In the genomic region with DNA sequence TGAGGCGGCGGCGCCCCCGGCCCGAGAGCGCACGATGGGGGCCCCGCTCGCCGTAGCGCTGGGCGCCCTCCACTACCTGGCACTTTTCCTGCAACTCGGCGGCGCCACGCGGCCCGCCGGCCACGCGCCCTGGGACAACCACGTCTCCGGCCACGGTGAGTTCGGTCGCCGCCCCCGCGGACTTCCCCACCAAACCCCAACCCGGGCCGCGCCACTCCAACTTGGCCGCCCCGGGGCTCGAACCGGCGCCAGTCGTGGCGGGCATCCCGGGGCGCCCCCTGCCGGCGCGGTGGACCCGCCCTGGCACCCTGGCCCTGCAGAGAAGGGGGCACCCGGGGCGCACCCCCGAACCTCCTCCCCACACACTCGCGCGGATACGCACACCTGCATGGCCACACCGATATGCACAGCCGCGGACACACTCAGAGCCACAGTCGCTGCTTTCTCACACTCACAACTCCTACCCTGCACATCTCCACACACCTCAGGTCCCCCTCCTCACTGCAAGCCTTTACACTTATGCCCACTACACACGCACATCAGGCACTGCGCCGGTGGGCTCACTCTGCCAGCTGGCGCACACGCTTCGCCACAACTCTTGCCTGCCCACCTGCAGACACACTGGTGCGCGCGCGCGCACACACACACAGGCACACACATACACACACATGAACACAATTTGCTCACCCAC, we compare ENCODE assay signal across 8 cellular contexts. TPM values are rescaled to one million over a fixed set of nuclear protein-coding genes. Genes with fewer than 3 reads are reported as not detected.
DNase-seq lines count a peak whose midpoint lies in the region; ATAC-seq and TF ChIP-seq lines count a peak whose summit lies in the region.

No MANE protein-coding gene starts in this region.

- no peak overlapping the region for H3K27ac Mint-ChIP-seq in CD14-positive monocyte

- H3K27ac ChIP-seq in coronary artery (no peak overlapping the region), neural cell (ENCODE audit: low read length) (no peak overlapping the region)

- H3K9ac ChIP-seq in neural cell (ENCODE audit: low read length), result peak overlapping the region; percentile 55

- DNase-seq in CD14-positive monocyte (ENCODE audit: low spot score) (no peak), HFF-Myc (ENCODE audit: extremely low read depth, low read depth) (no peak), coronary artery (ENCODE audit: low spot score) (no peak), globus pallidus (ENCODE audit: low spot score) (no peak)
- DNase-seq in activated effector memory CD4-positive, alpha-beta T cell treated with Interleukin-2 at 50 U/mL for 16 hours, result no peak

- TF ChIP-seq RAD21 in neural cell (conservative IDR thresholded peaks at IDR 0.05), result no peak

- no peak for TF ChIP-seq EP300 in neural cell (conservative IDR thresholded peaks at IDR 0.05; ENCODE audit: poor library complexity, severe bottlenecking)

- H3K4me1 Mint-ChIP-seq in CD14-positive monocyte, result peaks cover 3% of the 10 kb centered on the region

- no peak overlapping the region for H2AFZ ChIP-seq in neural cell (ENCODE audit: low read depth, low read length)

- H3K79me2 ChIP-seq in neural cell (replicated peaks; ENCODE audit: insufficient read depth, low read length), result no peaks in the 10 kb centered on the region

- no peak overlapping the region for H3K4me2 ChIP-seq in neural cell (ENCODE audit: low read length)

- no peaks in the 10 kb centered on the region for H3K9me2 ChIP-seq in neural cell (ENCODE audit: insufficient read depth, low read length)

- TF ChIP-seq CTCF in CD14-positive monocyte (IDR thresholded peaks at IDR 0.05) (peak; percentile 20), HFF-Myc (IDR thresholded peaks at IDR 0.05; ENCODE audit: low read depth, low read length, missing control alignments) (peak; percentile 26), coronary artery (IDR thresholded peaks at IDR 0.05) (no peak), neural cell (IDR thresholded peaks at IDR 0.05; ENCODE audit: poor library complexity, severe bottlenecking) (peak; percentile 55)

- H3K36me3 Mint-ChIP-seq in CD14-positive monocyte, result peaks cover 3 to 9% of the 10 kb centered on the region in 2 donors

- H3F3A ChIP-seq in neural cell (ENCODE audit: insufficient read depth, low read length, poor library complexity, severe bottlenecking), result no peaks in the 10 kb centered on the region

- intact Hi-C loops in CD14-positive monocyte (cut with micrococcal nuclease), result no loop called here

- peak overlapping the region; percentile 8 to 96 for H3K4me3 Mint-ChIP-seq in CD14-positive monocyte

- H3K9me3 Mint-ChIP-seq in CD14-positive monocyte, result peaks cover 0 to 13% (median 7%) of the 10 kb centered on the region in 7 donors

- no peaks in the 10 kb centered on the region for H3K27me3 ChIP-seq in neural cell (ENCODE audit: insufficient read depth, low read depth, low read length)

- H3K36me3 ChIP-seq in neural cell (ENCODE audit: insufficient read depth, low read length), result no peaks in the 10 kb centered on the region

- H3K27me3 Mint-ChIP-seq in CD14-positive monocyte (ENCODE audit: low read depth in 3 of 3), result peaks cover 56 to 84% (median 66%) of the 10 kb centered on the region in 3 donors

- no peaks in the 10 kb centered on the region for H4K20me1 ChIP-seq in neural cell (ENCODE audit: insufficient read depth)

- no peak overlapping the region for H3K4me3 ChIP-seq in HFF-Myc (replicated peaks; ENCODE audit: low read depth, low read length)
- H3K4me3 ChIP-seq in coronary artery, result peak overlapping the region; percentile 69
- H3K4me3 ChIP-seq in neural cell (ENCODE audit: low read length), result peak overlapping the region; percentile 64

- H3K9me3 ChIP-seq in neural cell (ENCODE audit: low read length), result no peaks in the 10 kb centered on the region

- ATAC-seq in HG03432 (IDR thresholded peaks at IDR 0.05; ENCODE audit: unreplicated experiment) (no peak), HG02798 (IDR thresholded peaks at IDR 0.05; ENCODE audit: poor library complexity, unreplicated experiment) (no peak)

TF ChIP-seq in neural cell, 6 proteins besides CTCF, POLR2A, EP300 and RAD21:
- TF ChIP-seq POLR2AphosphoS5 (IDR thresholded peaks at IDR 0.05) (no peak), SMC3 (conservative IDR thresholded peaks at IDR 0.05; ENCODE audit: poor library complexity) (peak; percentile 39), REST (IDR thresholded peaks at IDR 0.05; ENCODE audit: borderline replicate concordance) (no peak), EZH2 (IDR thresholded peaks at IDR 0.05; ENCODE audit: borderline replicate concordance, insufficient read depth, low read length, poor library complexity, severe bottlenecking) (no peak), MXI1 (conservative IDR thresholded peaks at IDR 0.05; ENCODE audit: poor library complexity, severe bottlenecking) (no peak), TAF1 (IDR thresholded peaks at IDR 0.05; ENCODE audit: low read depth) (no peak)

RNA-seq across cellular contexts. Expression of gene VSTM2L, which starts 0.5 kb away (rescaled TPM):
- polyA plus RNA-seq in CD14-positive monocyte (not detected), neural cell (21.5 and 22.1 TPM in 2 replicates)
- 11.7 and 13.4 TPM in 2 replicates for polyA minus RNA-seq in neural cell

Comparison
In these comparisons a context has a peak if more than half of its experiments do, and no peak if none do; other contexts are left out.
1. RNA of gene VSTM2L, which starts 0.5 kb away (polyA plus RNA-seq): 21.5 to 22.1 TPM in neural cell; not detected in CD14-positive monocyte; every median in the first group is over 10 times any median in the second.